24 cellular contexts compared by ENCODE assay signal in genomic region chr13:38399540-38399939, GRCh38.
"Had no signal": no experiment of that assay in that cellular context is flagged by ENCODE, and none has a peak within 500 bp of the region (broad histone marks: within the 10 kb centered on the region; RNA-seq: fewer than 3 reads in every experiment).

No MANE protein-coding gene starts in this region.

- ATAC-seq: left cardiac atrium; naive thymus-derived CD8-positive, alpha-beta T cell; sciatic nerve; stimulated activated memory B cell treated with anti-CD40 and anti-IgM and Interleukin-4, amounts not matched to agents 10 μg/mL and 1 μg/mL and 100 μg/mL, for 72 hours; stimulated activated naive CD8-positive, alpha-beta T cell treated with anti-CD3 and anti-CD28 coated beads, Interleukin-15, amount 100 ng/mL, for 72 hours had no signal

- H3K36me3 ChIP-seq: esophagus muscularis mucosa, upper lobe of left lung had no signal

- H3K27me3 ChIP-seq: breast epithelium, esophagus muscularis mucosa, upper lobe of left lung had no signal

- H3K4me1 Mint-ChIP-seq: activated B cell treated with CpG ODN at 0.5 μM for 24 hours; stimulated activated naive CD8-positive, alpha-beta T cell treated with anti-CD3 and anti-CD28 coated beads, Interleukin-15, amount 100 ng/mL, for 72 hours had no signal

- H3K4me3 ChIP-seq: breast epithelium, esophagus muscularis mucosa, upper lobe of left lung had no signal

- H3K9me3 ChIP-seq: breast epithelium, esophagus muscularis mucosa, upper lobe of left lung had no signal

- H3K4me1 ChIP-seq: breast epithelium, esophagus muscularis mucosa, upper lobe of left lung had no signal

- H3K27me3 Mint-ChIP-seq: dendritic cell treated with granulocyte-macrophage colony-stimulating factor and Interleukin-4, amounts not matched to agents 40 ng/mL and 50 ng/mL, for 4 days; stimulated activated memory B cell treated with anti-CD40 and anti-IgM and Interleukin-4, amounts not matched to agents 10 μg/mL and 1 μg/mL and 100 μg/mL, for 72 hours had no signal

- H3K36me3 Mint-ChIP-seq: activated naive CD4-positive, alpha-beta T cell treated with anti-CD3 and anti-CD28 coated beads, Interleukin-2, amount 50 U/mL, for 72 hours; naive thymus-derived CD8-positive, alpha-beta T cell; stimulated activated memory B cell treated with anti-CD40 and anti-IgM and Interleukin-4, amounts not matched to agents 10 μg/mL and 1 μg/mL and 100 μg/mL, for 72 hours had no signal

- H3K4me3 Mint-ChIP-seq: activated B cell treated with CpG ODN at 0.5 μM for 24 hours; activated T-cell treated with anti-CD3 and anti-CD28 coated beads, Interleukin-2, amount 50 U/mL, for 72 hours; dendritic cell treated with granulocyte-macrophage colony-stimulating factor and Interleukin-4, amounts not matched to agents 40 ng/mL and 50 ng/mL, for 4 days; naive thymus-derived CD8-positive, alpha-beta T cell; stimulated activated memory B cell treated with anti-CD40 and anti-IgM and Interleukin-4, amounts not matched to agents 10 μg/mL and 1 μg/mL and 100 μg/mL, for 72 hours; stimulated activated naive CD8-positive, alpha-beta T cell treated with anti-CD3 and anti-CD28 coated beads, Interleukin-15, amount 100 ng/mL, for 72 hours; T-helper 2 cell treated with Interferon-gamma antibody and Interleukin-4, amounts not matched to agents 5 μg/mL and 100 μg/mL, for 36 hours had no signal

- H3K27ac Mint-ChIP-seq: activated B cell treated with CpG ODN at 0.5 μM for 24 hours; activated naive CD4-positive, alpha-beta T cell treated with anti-CD3 and anti-CD28 coated beads, Interleukin-2, amount 50 U/mL, for 72 hours; activated T-cell treated with anti-CD3 and anti-CD28 coated beads, Interleukin-2, amount 50 U/mL, for 72 hours; naive thymus-derived CD8-positive, alpha-beta T cell; stimulated activated memory B cell treated with anti-CD40 and anti-IgM and Interleukin-4, amounts not matched to agents 10 μg/mL and 1 μg/mL and 100 μg/mL, for 72 hours; stimulated activated naive CD8-positive, alpha-beta T cell treated with anti-CD3 and anti-CD28 coated beads, Interleukin-15, amount 100 ng/mL, for 72 hours; T-helper 2 cell treated with Interferon-gamma antibody and Interleukin-4, amounts not matched to agents 5 μg/mL and 100 μg/mL, for 36 hours had no signal

- H3K27ac ChIP-seq: breast epithelium, esophagus muscularis mucosa, upper lobe of left lung had no signal

- DNase-seq: activated B cell treated with CpG ODN at 0.5 μM for 24 hours; activated CD4-positive, alpha-beta T cell treated with anti-CD3 and anti-CD28 coated beads, Interleukin-2, amount 50 U/mL, for 4 hours; activated naive CD4-positive, alpha-beta T cell; activated T-cell treated with anti-CD3 and anti-CD28 coated beads for 4 hours; activated T-cell treated with anti-CD3 and anti-CD28 coated beads, Interleukin-2, amount 50 U/mL, for 72 hours; central memory CD4-positive, alpha-beta T cell; islet precursor cell; left cardiac atrium; naive thymus-derived CD8-positive, alpha-beta T cell; posterior cingulate gyrus; stimulated activated CD4-positive, alpha-beta T cell treated with anti-CD3 and anti-CD28 coated beads, Interleukin-1b, Interleukin-23, amount 100 ng/mL, for 48 hours; stimulated activated CD4-positive, alpha-beta T cell treated with anti-CD3 and anti-CD28 coated beads, Interleukin-4, amount 100 ng/mL, for 4 hours; stimulated activated CD8-positive, alpha-beta memory T cell treated with anti-CD3 and anti-CD28 coated beads, Interleukin-4, amount 100 ng/mL, for 48 hours; stimulated activated naive CD8-positive, alpha-beta T cell treated with anti-CD3 and anti-CD28 coated beads, Interleukin-15, amount 100 ng/mL, for 72 hours; substantia nigra; T-helper 1 cell; upper lobe of left lung had no signal

- H3K9me3 Mint-ChIP-seq: activated B cell treated with CpG ODN at 0.5 μM for 24 hours; activated naive CD4-positive, alpha-beta T cell treated with anti-CD3 and anti-CD28 coated beads, Interleukin-2, amount 50 U/mL, for 72 hours; activated T-cell treated with anti-CD3 and anti-CD28 coated beads, Interleukin-2, amount 50 U/mL, for 72 hours; naive thymus-derived CD8-positive, alpha-beta T cell; stimulated activated memory B cell treated with anti-CD40 and anti-IgM and Interleukin-4, amounts not matched to agents 10 μg/mL and 1 μg/mL and 100 μg/mL, for 72 hours; stimulated activated naive CD8-positive, alpha-beta T cell treated with anti-CD3 and anti-CD28 coated beads, Interleukin-15, amount 100 ng/mL, for 72 hours had no signal
